ENCODE assay signal across 11 cellular contexts in genomic region chr10:31757374-31757773, GRCh38.
DNase-seq lines count a peak whose midpoint lies in the region; ATAC-seq, FAIRE-seq and TF ChIP-seq lines count a peak whose summit lies in the region.
"Had no signal": no experiment of that assay in that cellular context is flagged by ENCODE, and none has a peak within 500 bp of the region (broad histone marks: within the 10 kb centered on the region; RNA-seq: fewer than 3 reads in every experiment).

No MANE protein-coding gene starts in this region.

- no peak for FAIRE-seq in GM12892 (lab: Jason Lieb, UNC)
- FAIRE-seq: endothelial cell of umbilical vein, kidney had no signal

- H3K9me3 ChIP-seq in HUES6 (ENCODE audit: control insufficient read depth, insufficient read depth, low read depth, low read length) (no peaks in the 10 kb centered on the region), gastrocnemius medialis (no peaks in the 10 kb centered on the region)

- H3K27ac ChIP-seq in HUES6 (ENCODE audit: low read depth, low read length) (no peak overlapping the region; the same call in 1 of the 2 replicates), gastrocnemius medialis (peak overlapping the region; percentile 95 to 97 (median 96))
- H3K27ac ChIP-seq: VCaP had no signal

- intact Hi-C loops in head of caudate nucleus (cut with DNase I) = loop anchor here (10.0 kb wide), 2 partner anchors 53 to 973 kb away; no protein-coding TSS in a partner anchor
- intact Hi-C loops in gastrocnemius medialis (cut with DNase I; ENCODE audit: low total_unique reads) = loop anchor here (5.0 kb wide), 2 partner anchors 170 to 725 kb away; partner anchors contain the start of genes ARHGAP12 and ZNF438

- H3K36me3 ChIP-seq in HUES6 (ENCODE audit: control insufficient read depth, insufficient read depth, low read length) = no peaks in the 10 kb centered on the region
- no peaks in the 10 kb centered on the region for H3K36me3 ChIP-seq in gastrocnemius medialis

- TF ChIP-seq CTCF in gastrocnemius medialis (IDR thresholded peaks at IDR 0.05 in 4 of 5, conservative IDR thresholded peaks at IDR 0.05 in 1 of 5) = no peak
- no peak for TF ChIP-seq CTCF in omental fat pad (IDR thresholded peaks at IDR 0.05)

- in situ Hi-C loops in gastrocnemius medialis (cut with MboI; ENCODE audit: low sequenced_read_pairs in 4 of 4) = no loop called here

- DNase-seq in NCI-H446 treated with DMSO at 0.1 percent for 48 hours (lab: John Stamatoyannopoulos, UW) (peak; percentile 87), head of caudate nucleus (peak in 22 of 42 donors; percentile 20 to 74 (median 42)), gastrocnemius medialis (no peak), omental fat pad (ENCODE audit: low spot score) (no peak), AML-193 (lab: John Stamatoyannopoulos, UW) (no peak), GM12892 (ENCODE audit: insufficient read length) (no peak), dedifferentiated amniotic fluid mesenchymal stem cell (ENCODE audit: extremely low spot score) (no peak)
- DNase-seq: kidney had no signal

- H3K27me3 ChIP-seq in HUES6 (ENCODE audit: control insufficient read depth, insufficient read depth, low read length) (no peaks in the 10 kb centered on the region), gastrocnemius medialis (no peaks in the 10 kb centered on the region)

- no peak for TF ChIP-seq POLR2A in gastrocnemius medialis (IDR thresholded peaks at IDR 0.05)
- TF ChIP-seq POLR2A in GM12892 (IDR thresholded peaks at IDR 0.05; ENCODE audit: low read depth, low read length) = no peak

- no peak for ATAC-seq in gastrocnemius medialis
- no peak for ATAC-seq in omental fat pad (ENCODE audit: low FRiP score)

- no peak overlapping the region for H3K9ac ChIP-seq in HUES6 (ENCODE audit: low read length)

- H3K4me1 ChIP-seq in HUES6 (ENCODE audit: control insufficient read depth, insufficient read depth, low read length) (peaks cover 62% of the 10 kb centered on the region), gastrocnemius medialis (peaks cover 24 to 29% of the 10 kb centered on the region in 2 donors)

- 0 out of 2 replicates have a peak overlapping the region, but pooled peaks have one; percentile 6 for H3K4me3 ChIP-seq in HUES6 (ENCODE audit: low read depth, low read length)
- H3K4me3 ChIP-seq in gastrocnemius medialis = no peak overlapping the region

Comparison
In these comparisons a context has a peak if more than half of its experiments do, and no peak if none do; other contexts are left out.
1. DNase-seq: peak in NCI-H446 treated with DMSO at 0.1 percent for 48 hours (single experiment) and head of caudate nucleus (22 of 42); none in gastrocnemius medialis (0 of 2), omental fat pad (single experiment), AML-193 (0 of 2), GM12892 (single experiment) and dedifferentiated amniotic fluid mesenchymal stem cell (single experiment).